Comparison of ENCODE assay signal across 17 cellular contexts in the genomic region with DNA sequence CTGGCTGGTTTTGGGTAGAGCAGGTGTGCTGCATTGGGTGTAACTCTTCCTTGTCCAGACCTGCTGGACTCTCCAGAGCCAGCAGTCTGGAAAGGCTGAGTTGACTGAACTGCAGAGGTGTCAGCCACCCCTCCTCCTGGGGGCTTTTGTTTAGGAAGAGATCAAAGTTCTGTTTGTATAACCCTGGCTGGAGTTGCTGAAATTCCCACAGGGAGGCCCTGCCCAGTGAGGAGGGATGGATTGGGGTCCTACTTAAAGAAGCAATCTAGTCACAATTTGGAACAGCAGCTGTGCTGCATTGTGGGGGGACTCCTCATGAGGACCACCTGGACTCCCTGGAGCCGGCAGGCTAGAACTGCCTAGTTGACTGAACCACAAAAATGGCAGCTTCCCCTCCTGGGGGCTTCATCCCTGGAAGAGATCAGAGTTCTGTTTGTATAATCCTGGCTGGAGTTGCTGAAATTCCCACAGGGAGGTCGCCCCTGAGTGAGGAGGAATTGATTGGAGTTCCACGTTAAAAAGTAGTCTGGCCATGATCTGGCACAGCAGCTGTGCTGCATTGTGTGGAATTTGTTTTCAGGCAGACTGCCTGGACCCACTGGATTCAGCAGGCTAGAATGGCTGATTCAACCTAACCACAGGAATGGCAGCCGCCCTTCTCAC.
"Had no signal": no experiment of that assay in that cellular context is flagged by ENCODE, and none has a peak within 500 bp of the region (broad histone marks: within the 10 kb centered on the region; RNA-seq: fewer than 3 reads in every experiment).

No MANE protein-coding gene starts in this region.

- H3K27me3 ChIP-seq: neutrophil, right atrium auricular region had no signal

- H3K9me3 ChIP-seq: neutrophil had no signal

- FAIRE-seq: bronchial epithelial cell, endometrium, keratinocyte had no signal

- H3K4me1 ChIP-seq: right atrium auricular region had no signal

- H3K4me3 ChIP-seq: dorsolateral prefrontal cortex, right atrium auricular region had no signal

- H3K27ac ChIP-seq: dorsolateral prefrontal cortex, neutrophil, right atrium auricular region had no signal

- ATAC-seq: activated CD8-positive, alpha-beta memory T cell treated with anti-CD3 and anti-CD28 coated beads, Interleukin-2, amount 10 ng/mL, durations not matched to agents 7 days and 5 days; activated T-cell treated with anti-CD3 and anti-CD28 coated beads, Interleukin-2, amount 50 U/mL, for 4 hours; left ventricle myocardium superior had no signal

- H3K36me3 ChIP-seq: neutrophil, right atrium auricular region had no signal

- DNase-seq: activated CD4-positive, alpha-beta T cell treated with anti-CD3 and anti-CD28 coated beads, Interleukin-2, amount 50 U/mL, for 4 hours; activated CD4-positive, CD25-positive, alpha-beta regulatory T cell treated with anti-CD3 and anti-CD28 coated beads, Interleukin-2, amount 50 U/mL, for 72 hours; activated CD8-positive, alpha-beta memory T cell treated with anti-CD3 and anti-CD28 coated beads, Interleukin-2, amount 10 ng/mL, durations not matched to agents 7 days and 5 days; activated effector memory CD4-positive, alpha-beta T cell treated with anti-CD3 and anti-CD28 coated beads, Interleukin-2, amount 50 U/mL, for 16 hours; activated T-cell treated with anti-CD3 and anti-CD28 coated beads, Interleukin-2, amount 50 U/mL, for 4 hours; dorsolateral prefrontal cortex; foreskin melanocyte; head of caudate nucleus; left ventricle myocardium superior; stimulated activated naive CD4-positive, alpha-beta T cell treated with Interleukin-2 at 50 U/mL for 16 hours; SW 1271; T-helper 9 cell had no signal
